In genomic region chr15:87032291-87032690, GRCh38 we compare ENCODE assay signal across 16 cellular contexts.
DNase-seq lines count a peak whose midpoint lies in the region; TF ChIP-seq lines count a peak whose summit lies in the region.
"Had no signal": no experiment of that assay in that cellular context is flagged by ENCODE, and none has a peak within 500 bp of the region (broad histone marks: within the 10 kb centered on the region; RNA-seq: fewer than 3 reads in every experiment).

No MANE protein-coding gene starts in this region.

- H3K36me3 ChIP-seq in MG63 (no peaks in the 10 kb centered on the region), suprapubic skin (no peaks in the 10 kb centered on the region)
- H3K36me3 ChIP-seq: BLaER1 treated with 17β-estradiol and CSF1 and Interleukin-3, amounts not matched to agents 10 nM and 100 nM; HAP-1; SJSA1 had no signal

- no peak overlapping the region for H3K27ac ChIP-seq in suprapubic skin
- H3K27ac ChIP-seq: BLaER1 treated with 17β-estradiol and CSF1 and Interleukin-3, amounts not matched to agents 10 nM and 100 nM; SJSA1 had no signal

- H3K27me3 ChIP-seq in MG63, result no peaks in the 10 kb centered on the region
- H3K27me3 ChIP-seq in suprapubic skin, result no peaks in the 10 kb centered on the region
- H3K27me3 ChIP-seq: BLaER1 treated with 17β-estradiol and CSF1 and Interleukin-3, amounts not matched to agents 10 nM and 100 nM; SJSA1 had no signal

- 50% methylated on average over 6 of the region's 6 CpGs for WGBS in suprapubic skin

- TF ChIP-seq CTCF in suprapubic skin (IDR thresholded peaks at IDR 0.05), result no peak

- H3K9me3 ChIP-seq in MG63 (no peaks in the 10 kb centered on the region), suprapubic skin (no peaks in the 10 kb centered on the region)
- H3K9me3 ChIP-seq: BLaER1 treated with 17β-estradiol and CSF1 and Interleukin-3, amounts not matched to agents 10 nM and 100 nM; SJSA1 had no signal

- no peak for TF ChIP-seq EP300 in suprapubic skin (IDR thresholded peaks at IDR 0.05)

- no peak overlapping the region for H3K4me3 ChIP-seq in MG63
- H3K4me3 ChIP-seq in suprapubic skin, result no peak overlapping the region
- H3K4me3 ChIP-seq: BLaER1 treated with 17β-estradiol and CSF1 and Interleukin-3, amounts not matched to agents 10 nM and 100 nM; HAP-1; SJSA1 had no signal

- no peaks in the 10 kb centered on the region for H3K4me1 ChIP-seq in suprapubic skin
- H3K4me1 ChIP-seq: BLaER1 treated with 17β-estradiol and CSF1 and Interleukin-3, amounts not matched to agents 10 nM and 100 nM; HAP-1; SJSA1 had no signal

- TF ChIP-seq POLR2A in suprapubic skin (IDR thresholded peaks at IDR 0.05), result no peak

- DNase-seq in ELR (ENCODE audit: low read depth), result peak; percentile 70
- DNase-seq in MG63, result peak; percentile 11
- peak; percentile 43 for DNase-seq in astrocyte of the hippocampus (ENCODE audit: low read depth, low spot score)
- peak; percentile 37 for DNase-seq in iPS-NIHi7 (ENCODE audit: extremely low spot score)
- DNase-seq in suprapubic skin (ENCODE audit: low spot score in 2 of 2), result no peak
- DNase-seq in activated effector memory CD4-positive, alpha-beta T cell treated with anti-CD3 and anti-CD28 coated beads, Interleukin-2, amount 50 U/mL, for 16 hours, result no peak
- DNase-seq in T-helper 1 cell, result no peak
- DNase-seq in RPMI8226, result no peak
- DNase-seq: CD8-positive, alpha-beta memory T cell; DMS 273 treated with DMSO at 0.1 percent for 48 hours; KBM-7; NCI-H1092 treated with DMSO at 0.1 percent for 48 hours; NCI-H2227 treated with DMSO at 0.1 percent for 48 hours had no signal

Comparison
In these comparisons a context has a peak if more than half of its experiments do, and no peak if none do; other contexts are left out.
1. DNase-seq: peak in ELR (single experiment), MG63 (single experiment), astrocyte of the hippocampus (single experiment) and iPS-NIHi7 (single experiment); none in suprapubic skin (0 of 2), activated effector memory CD4-positive, alpha-beta T cell treated with anti-CD3 and anti-CD28 coated beads, Interleukin-2, amount 50 U/mL, for 16 hours (single experiment), T-helper 1 cell (0 of 5) and RPMI8226 (single experiment).